In genomic region chrX:72274526-72274925, GRCh38 we compare ENCODE assay signal across 12 cellular contexts. TPM values are rescaled to one million over a fixed set of nuclear protein-coding genes. Genes with fewer than 3 reads are reported as not detected.
DNase-seq lines count a peak whose midpoint lies in the region; ATAC-seq and TF ChIP-seq lines count a peak whose summit lies in the region.
"Had no signal": no experiment of that assay in that cellular context is flagged by ENCODE, and none has a peak within 500 bp of the region (broad histone marks: within the 10 kb centered on the region; RNA-seq: fewer than 3 reads in every experiment).

No MANE protein-coding gene starts in this region.

- peaks cover 19 to 59% (median 37%) of the 10 kb centered on the region in 4 donors for H3K36me3 ChIP-seq in sigmoid colon

- H3K9me3 Mint-ChIP-seq in activated T-cell treated with anti-CD3 and anti-CD28 coated beads, Interleukin-2, amount 50 U/mL, for 4 hours: no peaks in the 10 kb centered on the region
- no peaks in the 10 kb centered on the region for H3K9me3 Mint-ChIP-seq in T-helper 1 cell treated with Interleukin-12 subunit alpha and Interleukin-12 subunit beta and Interleukin-4 antibody, amounts not matched to agents 30 μg/mL and 1 μg/mL, for 36 hours
- H3K9me3 Mint-ChIP-seq in stimulated activated effector memory CD8-positive, alpha-beta T cell treated with anti-CD3 and anti-CD28 coated beads, Interleukin-12 subunit alpha, Interleukin-12 subunit beta, amount 100 ng/mL, for 72 hours: no peaks in the 10 kb centered on the region

- no peak for TF ChIP-seq EP300 in sigmoid colon (IDR thresholded peaks at IDR 0.05)

- peaks cover 0 to 32% (median 14%) of the 10 kb centered on the region in 4 donors for H3K4me1 ChIP-seq in sigmoid colon

- H3K27ac ChIP-seq in sigmoid colon: peak overlapping the region in 1 of 4 donors; percentile 15
- H3K27ac ChIP-seq: neutrophil had no signal

- no peak for ATAC-seq in activated T-cell treated with anti-CD3 and anti-CD28 coated beads, Interleukin-2, amount 50 U/mL, for 4 hours
- ATAC-seq in stimulated activated effector memory CD8-positive, alpha-beta T cell treated with anti-CD3 and anti-CD28 coated beads, Interleukin-12 subunit alpha, Interleukin-12 subunit beta, amount 100 ng/mL, for 72 hours: no peak
- no peak for ATAC-seq in HG03095 (IDR thresholded peaks at IDR 0.05; ENCODE audit: unreplicated experiment)

- H3K27me3 ChIP-seq in sigmoid colon: no peaks in the 10 kb centered on the region
- H3K27me3 ChIP-seq: neutrophil had no signal

- H3K27me3 Mint-ChIP-seq in activated T-cell treated with anti-CD3 and anti-CD28 coated beads, Interleukin-2, amount 50 U/mL, for 4 hours (ENCODE audit: low read depth): peaks cover 2% of the 10 kb centered on the region
- H3K27me3 Mint-ChIP-seq in T-helper 1 cell treated with Interleukin-12 subunit alpha and Interleukin-12 subunit beta and Interleukin-4 antibody, amounts not matched to agents 30 μg/mL and 1 μg/mL, for 36 hours (ENCODE audit: low read depth): no peaks in the 10 kb centered on the region

- H3K4me1 Mint-ChIP-seq in activated T-cell treated with anti-CD3 and anti-CD28 coated beads, Interleukin-2, amount 50 U/mL, for 4 hours (ENCODE audit: low read depth): peaks cover 43% of the 10 kb centered on the region
- peaks cover 39% of the 10 kb centered on the region for H3K4me1 Mint-ChIP-seq in T-helper 1 cell treated with Interleukin-12 subunit alpha and Interleukin-12 subunit beta and Interleukin-4 antibody, amounts not matched to agents 30 μg/mL and 1 μg/mL, for 36 hours (ENCODE audit: low read depth)
- peaks cover 48% of the 10 kb centered on the region for H3K4me1 Mint-ChIP-seq in stimulated activated effector memory CD8-positive, alpha-beta T cell treated with anti-CD3 and anti-CD28 coated beads, Interleukin-12 subunit alpha, Interleukin-12 subunit beta, amount 100 ng/mL, for 72 hours

- peaks cover 50% of the 10 kb centered on the region for H3K36me3 Mint-ChIP-seq in activated T-cell treated with anti-CD3 and anti-CD28 coated beads, Interleukin-2, amount 50 U/mL, for 4 hours (ENCODE audit: insufficient read depth)
- peaks cover 50% of the 10 kb centered on the region for H3K36me3 Mint-ChIP-seq in T-helper 1 cell treated with Interleukin-12 subunit alpha and Interleukin-12 subunit beta and Interleukin-4 antibody, amounts not matched to agents 30 μg/mL and 1 μg/mL, for 36 hours (ENCODE audit: low read depth)
- H3K36me3 Mint-ChIP-seq in stimulated activated effector memory CD8-positive, alpha-beta T cell treated with anti-CD3 and anti-CD28 coated beads, Interleukin-12 subunit alpha, Interleukin-12 subunit beta, amount 100 ng/mL, for 72 hours: peaks cover 74% of the 10 kb centered on the region

- no peak for DNase-seq in activated T-cell treated with anti-CD3 and anti-CD28 coated beads, Interleukin-2, amount 50 U/mL, for 4 hours
- DNase-seq in activated T-cell treated with anti-CD3 and anti-CD28 coated beads, Interleukin-2, amount 50 U/mL, for 48 hours: no peak
- DNase-seq in epithelial cell of esophagus (ENCODE audit: low read depth): no peak
- no peak for DNase-seq in stimulated activated effector memory CD8-positive, alpha-beta T cell treated with anti-CD3 and anti-CD28 coated beads, Interleukin-12 subunit alpha, Interleukin-12 subunit beta, amount 100 ng/mL, for 72 hours (ENCODE audit: low spot score in 2 of 2)
- no peak for DNase-seq in EL
- DNase-seq in sigmoid colon: no peak
- DNase-seq: activated CD8-positive, alpha-beta memory T cell treated with anti-CD3 and anti-CD28 coated beads for 24 hours; COR-L47; NCI-H510A treated with DMSO at 0.1 percent for 48 hours had no signal

- H3K4me3 ChIP-seq in epithelial cell of esophagus (ENCODE audit: low read length) (peak overlapping the region; percentile 76), sigmoid colon (no peak overlapping the region)

- WGBS in sigmoid colon, 2 donors: 12 to 53% methylated on average over 5 of the region's 5 CpGs

- TF ChIP-seq CTCF in epithelial cell of esophagus (IDR thresholded peaks at IDR 0.05; ENCODE audit: insufficient read depth, low read depth, low read length, missing control alignments) (no peak), sigmoid colon (IDR thresholded peaks at IDR 0.05) (no peak)

- no peak for TF ChIP-seq POLR2A in sigmoid colon (IDR thresholded peaks at IDR 0.05)

- H3K4me3 Mint-ChIP-seq in activated T-cell treated with anti-CD3 and anti-CD28 coated beads, Interleukin-2, amount 50 U/mL, for 4 hours: peak overlapping the region; percentile 89
- peak overlapping the region; percentile 80 for H3K4me3 Mint-ChIP-seq in T-helper 1 cell treated with Interleukin-12 subunit alpha and Interleukin-12 subunit beta and Interleukin-4 antibody, amounts not matched to agents 30 μg/mL and 1 μg/mL, for 36 hours
- H3K4me3 Mint-ChIP-seq in stimulated activated effector memory CD8-positive, alpha-beta T cell treated with anti-CD3 and anti-CD28 coated beads, Interleukin-12 subunit alpha, Interleukin-12 subunit beta, amount 100 ng/mL, for 72 hours: peak overlapping the region; percentile 83

- no peaks in the 10 kb centered on the region for H3K9me3 ChIP-seq in sigmoid colon
- H3K9me3 ChIP-seq: neutrophil had no signal

- intact Hi-C loops in sigmoid colon (cut with DNase I): no loop called here

- peak overlapping the region; percentile 61 for H3K27ac Mint-ChIP-seq in T-helper 1 cell treated with Interleukin-12 subunit alpha and Interleukin-12 subunit beta and Interleukin-4 antibody, amounts not matched to agents 30 μg/mL and 1 μg/mL, for 36 hours
- H3K27ac Mint-ChIP-seq in stimulated activated effector memory CD8-positive, alpha-beta T cell treated with anti-CD3 and anti-CD28 coated beads, Interleukin-12 subunit alpha, Interleukin-12 subunit beta, amount 100 ng/mL, for 72 hours: peak overlapping the region; percentile 96

RNA-seq across cellular contexts. Expression of gene RPS4X, which starts 2.5 kb away (rescaled TPM):
- total RNA-seq in activated T-cell treated with anti-CD3 and anti-CD28 coated beads, Interleukin-2, amount 50 U/mL, for 4 hours: 1,000 to 10,000 TPM; 1,059 to 1,737 (median 1,063) TPM
- 1,000 to 10,000 TPM in 3 of 4 donors, 100 to 1,000 TPM in 1; 842 to 1,555 (median 1,107) TPM for total RNA-seq in sigmoid colon
- polyA plus RNA-seq in sigmoid colon: 1,000 to 10,000 TPM; 1,029 to 2,141 (median 1,186) TPM

RNA-seq across cellular contexts. Expression of gene CITED1, which starts 31.2 kb away (rescaled TPM):
- not detected for total RNA-seq in activated T-cell treated with anti-CD3 and anti-CD28 coated beads, Interleukin-2, amount 50 U/mL, for 4 hours
- total RNA-seq in sigmoid colon: under 1 TPM in 1 of 4 donors, not detected in 3; 0.99 TPM
- 1 to 10 TPM in 1 of 3 donors, under 1 TPM in 1, not detected in 1; 0.52 to 2.4 TPM for polyA plus RNA-seq in sigmoid colon

RNA-seq across cellular contexts. Expression of gene ERCC6L, which starts 35.7 kb away (rescaled TPM):
- total RNA-seq in activated T-cell treated with anti-CD3 and anti-CD28 coated beads, Interleukin-2, amount 50 U/mL, for 4 hours: 1 to 10 TPM; 2.9 to 4.7 (median 4.3) TPM
- total RNA-seq in sigmoid colon: under 1 TPM in 2 of 4 donors, not detected in 2; under 0.01 to 0.16 TPM
- 1 to 10 TPM in 1 of 3 donors, under 1 TPM in 1, not detected in 1; 0.23 to 2.4 TPM for polyA plus RNA-seq in sigmoid colon
